In the genomic region with DNA sequence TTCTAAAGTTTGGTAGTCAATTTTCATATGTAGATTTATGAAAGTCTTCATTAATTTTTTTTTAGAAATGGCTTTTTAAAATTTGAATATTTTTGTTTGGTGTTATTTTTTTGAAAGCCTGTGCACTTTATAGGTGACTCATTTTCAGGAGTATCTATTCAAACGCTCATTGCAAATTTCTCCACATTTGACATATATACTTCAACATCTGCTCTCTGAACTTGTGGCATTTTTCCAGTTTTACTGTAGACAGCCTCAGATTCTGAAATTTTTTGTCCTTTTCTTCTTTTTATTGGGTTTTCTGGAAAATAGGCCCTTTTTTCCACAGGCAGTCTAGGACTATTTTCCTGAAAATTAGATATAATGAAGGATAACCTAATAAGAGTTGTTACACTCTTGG, we compare ENCODE assay signal across 25 cellular contexts.
"Had no signal": no experiment of that assay in that cellular context is flagged by ENCODE, and none has a peak within 500 bp of the region (broad histone marks: within the 10 kb centered on the region; RNA-seq: fewer than 3 reads in every experiment).

No MANE protein-coding gene starts in this region.

- H3K4me1 Mint-ChIP-seq: stimulated activated effector memory CD8-positive, alpha-beta T cell treated with anti-CD3 and anti-CD28 coated beads, Interleukin-12 subunit alpha, Interleukin-12 subunit beta, amount 100 ng/mL, for 72 hours had no signal

- H3K27ac Mint-ChIP-seq: natural killer cell treated with Interleukin-12 subunit alpha and Interleukin-12 subunit beta and Interleukin-15 and Interleukin-18, amount 100 ng/mL, for 72 hours; neural progenitor cell; stimulated activated effector memory CD8-positive, alpha-beta T cell treated with anti-CD3 and anti-CD28 coated beads, Interleukin-12 subunit alpha, Interleukin-12 subunit beta, amount 100 ng/mL, for 72 hours had no signal

- H3K9me3 ChIP-seq: colonic mucosa, gastrocnemius medialis, pancreas, suprapubic skin, thyroid gland, upper lobe of right lung, vagina had no signal

- FAIRE-seq: keratinocyte, pancreas had no signal

- H3K36me3 Mint-ChIP-seq: stimulated activated effector memory CD8-positive, alpha-beta T cell treated with anti-CD3 and anti-CD28 coated beads, Interleukin-12 subunit alpha, Interleukin-12 subunit beta, amount 100 ng/mL, for 72 hours had no signal

- H3K36me3 ChIP-seq: colonic mucosa, gastrocnemius medialis, heart right ventricle, left ventricle myocardium inferior, neural progenitor cell, pancreas, suprapubic skin, thyroid gland, upper lobe of right lung, vagina had no signal

- H3K27ac ChIP-seq: colonic mucosa, gastrocnemius medialis, heart right ventricle, left ventricle myocardium inferior, neural progenitor cell, pancreas, suprapubic skin, thyroid gland, upper lobe of right lung, vagina had no signal

- H3K27me3 Mint-ChIP-seq: natural killer cell treated with Interleukin-12 subunit alpha and Interleukin-12 subunit beta and Interleukin-15 and Interleukin-18, amount 100 ng/mL, for 72 hours; progenitor cell of endocrine pancreas had no signal

- H2AFZ ChIP-seq: neural progenitor cell had no signal

- ATAC-seq: gastrocnemius medialis; heart right ventricle; left cardiac atrium; natural killer cell treated with Interleukin-12 subunit alpha and Interleukin-12 subunit beta and Interleukin-15 and Interleukin-18, amount 100 ng/mL, for 72 hours; pancreas; right cardiac atrium; stimulated activated effector memory CD8-positive, alpha-beta T cell treated with anti-CD3 and anti-CD28 coated beads, Interleukin-12 subunit alpha, Interleukin-12 subunit beta, amount 100 ng/mL, for 72 hours; stimulated activated naive CD8-positive, alpha-beta T cell treated with anti-CD3 and anti-CD28 coated beads, Interleukin-15, Interleukin-2, amounts not matched to agents 100 U/mL and 50 U/mL, for 24 hours; upper lobe of right lung had no signal

- H3K9ac ChIP-seq: neural progenitor cell had no signal

- H3K27me3 ChIP-seq: colonic mucosa, gastrocnemius medialis, heart right ventricle, neural progenitor cell, pancreas, suprapubic skin, thyroid gland, upper lobe of right lung, vagina had no signal

- H3K4me3 Mint-ChIP-seq: natural killer cell treated with Interleukin-12 subunit alpha and Interleukin-12 subunit beta and Interleukin-15 and Interleukin-18, amount 100 ng/mL, for 72 hours; neural progenitor cell; stimulated activated effector memory CD8-positive, alpha-beta T cell treated with anti-CD3 and anti-CD28 coated beads, Interleukin-12 subunit alpha, Interleukin-12 subunit beta, amount 100 ng/mL, for 72 hours had no signal

- H3K4me3 ChIP-seq: colonic mucosa, gastrocnemius medialis, heart right ventricle, left ventricle myocardium inferior, lung, neural progenitor cell, pancreas, suprapubic skin, thyroid gland, upper lobe of right lung, vagina had no signal

- DNase-seq: colonic mucosa; dermis blood vessel endothelial cell; gastrocnemius medialis; heart right ventricle; hypothalamus; left cardiac atrium; left ventricle myocardium inferior; mesenchymal stem cell; midbrain; nucleus accumbens; pancreas; right cardiac atrium; stimulated activated CD4-positive, alpha-beta T cell treated with anti-CD3 and anti-CD28 coated beads, Interleukin-4, amount 100 ng/mL, for 1 hour; stimulated activated CD8-positive, alpha-beta memory T cell treated with anti-CD3 and anti-CD28 coated beads, Interleukin-4, amount 100 ng/mL, for 48 hours; stimulated activated naive CD8-positive, alpha-beta T cell treated with anti-CD3 and anti-CD28 coated beads, Interleukin-15, Interleukin-2, amounts not matched to agents 100 U/mL and 50 U/mL, for 24 hours; thyroid gland; upper lobe of right lung had no signal

- H3K4me1 ChIP-seq: colonic mucosa, pancreas, suprapubic skin, vagina had no signal

- H3K4me2 ChIP-seq: neural progenitor cell had no signal
